8 cellular contexts compared by ENCODE assay signal in genomic region chr2:64730551-64731305, GRCh38.
DNase-seq lines count a peak whose midpoint lies in the region; ATAC-seq and TF ChIP-seq lines count a peak whose summit lies in the region.

No MANE protein-coding gene starts in this region.

- H2AFZ ChIP-seq in PC-9, result no peak overlapping the region

- H3K36me3 ChIP-seq in SJCRH30, result no peaks in the 10 kb centered on the region
- no peaks in the 10 kb centered on the region for H3K36me3 ChIP-seq in right atrium auricular region
- H3K36me3 ChIP-seq in rectal smooth muscle tissue (ENCODE audit: control insufficient read depth, insufficient read depth, low read length), result no peaks in the 10 kb centered on the region
- H3K36me3 ChIP-seq in PC-9 (ENCODE audit: low read depth), result no peaks in the 10 kb centered on the region

- POLR2A ChIA-PET in PC-9 (lab: Charles Lee; ENCODE audit: unreplicated experiment), result no interaction called here

- H3F3A ChIP-seq in PC-9 (ENCODE audit: insufficient read depth, low read depth), result no peaks in the 10 kb centered on the region

- no peak overlapping the region for H3K4me2 ChIP-seq in PC-9

- H3K4me1 ChIP-seq in SJCRH30 (peaks cover 31% of the 10 kb centered on the region), right atrium auricular region (peaks cover 0 to 9% of the 10 kb centered on the region in 2 donors), rectal smooth muscle tissue (ENCODE audit: control insufficient read depth, insufficient read depth, low read length) (peaks cover 10% of the 10 kb centered on the region), PC-9 (replicated peaks; ENCODE audit: insufficient read depth) (0 out of 2 replicates have a peak, but pooled peaks cover 4% of the 10 kb centered on the region)

- H3K27ac ChIP-seq in SJCRH30 (peak overlapping the region; percentile 59), right atrium auricular region (peak overlapping the region; percentile 62 to 67), rectal smooth muscle tissue (ENCODE audit: low read depth, low read length) (peak overlapping the region; percentile 65), PC-9 (no peak overlapping the region)

- H3K9me3 ChIP-seq in SJCRH30 (replicated peaks) (no peaks in the 10 kb centered on the region), right atrium auricular region (no peaks in the 10 kb centered on the region), PC-9 (ENCODE audit: insufficient read depth, low read depth) (no peaks in the 10 kb centered on the region)

- H3K9ac ChIP-seq in rectal smooth muscle tissue (ENCODE audit: low read length), result no peak overlapping the region

- no peaks in the 10 kb centered on the region for H3K9me2 ChIP-seq in PC-9 (ENCODE audit: insufficient read depth)

- CTCF ChIA-PET in PC-9 (lab: Charles Lee), result no interaction called here

- no peaks in the 10 kb centered on the region for H4K20me1 ChIP-seq in PC-9 (ENCODE audit: insufficient read depth)

- H3K4me3 ChIP-seq in SJCRH30, result peak overlapping the region; percentile 42
- peak overlapping the region; percentile 22 to 40 for H3K4me3 ChIP-seq in right atrium auricular region
- peak overlapping the region; percentile 79 for H3K4me3 ChIP-seq in rectal smooth muscle tissue (ENCODE audit: low read length)
- no peak overlapping the region for H3K4me3 ChIP-seq in PC-9

- intact Hi-C loops in PC-9 (cut with micrococcal nuclease; ENCODE audit: unreplicated experiment), result no loop called here

- H3K79me2 ChIP-seq in PC-9 (ENCODE audit: low read depth), result no peaks in the 10 kb centered on the region

- DNase-seq in DMS153 (lab: John Stamatoyannopoulos, UW), result peak; percentile 95
- DNase-seq in HuH-7 (ENCODE audit: low spot score), result peak; percentile 54
- DNase-seq in SJCRH30, result peak; percentile 85 to 92
- DNase-seq in amygdala (lab: John Stamatoyannopoulos, UW), result peak in 39 of 56 donors; percentile 22 to 80 (median 42)
- DNase-seq in right atrium auricular region (ENCODE audit: low spot score), result peak; percentile 82
- no peak for DNase-seq in PC-9

- no TSS peak for BruUV-seq in PC-9 (replicated peaks; lab: Mats Ljungman, UMichigan)

- TF ChIP-seq CTCF in right atrium auricular region (IDR thresholded peaks at IDR 0.05), result no peak
- TF ChIP-seq CTCF in PC-9 (conservative IDR thresholded peaks at IDR 0.05), result no peak

- no peak for ATAC-seq in GM19467 (IDR thresholded peaks at IDR 0.05; ENCODE audit: unreplicated experiment)

- H3K27me3 ChIP-seq in SJCRH30, result no peaks in the 10 kb centered on the region
- H3K27me3 ChIP-seq in right atrium auricular region, result no peaks in the 10 kb centered on the region
- no peaks in the 10 kb centered on the region for H3K27me3 ChIP-seq in rectal smooth muscle tissue (ENCODE audit: control insufficient read depth, insufficient read depth, low read length)
- no peaks in the 10 kb centered on the region for H3K27me3 ChIP-seq in PC-9 (ENCODE audit: insufficient read depth, low read depth)

Comparison
In these comparisons a context has a peak if more than half of its experiments do, and no peak if none do; other contexts are left out.
1. DNase-seq: peak in DMS153 (single experiment), HuH-7 (single experiment), SJCRH30 (2 of 2), amygdala (39 of 56) and right atrium auricular region (single experiment); none in PC-9 (0 of 2).